ENCODE assay signal across 8 cellular contexts in the genomic region with DNA sequence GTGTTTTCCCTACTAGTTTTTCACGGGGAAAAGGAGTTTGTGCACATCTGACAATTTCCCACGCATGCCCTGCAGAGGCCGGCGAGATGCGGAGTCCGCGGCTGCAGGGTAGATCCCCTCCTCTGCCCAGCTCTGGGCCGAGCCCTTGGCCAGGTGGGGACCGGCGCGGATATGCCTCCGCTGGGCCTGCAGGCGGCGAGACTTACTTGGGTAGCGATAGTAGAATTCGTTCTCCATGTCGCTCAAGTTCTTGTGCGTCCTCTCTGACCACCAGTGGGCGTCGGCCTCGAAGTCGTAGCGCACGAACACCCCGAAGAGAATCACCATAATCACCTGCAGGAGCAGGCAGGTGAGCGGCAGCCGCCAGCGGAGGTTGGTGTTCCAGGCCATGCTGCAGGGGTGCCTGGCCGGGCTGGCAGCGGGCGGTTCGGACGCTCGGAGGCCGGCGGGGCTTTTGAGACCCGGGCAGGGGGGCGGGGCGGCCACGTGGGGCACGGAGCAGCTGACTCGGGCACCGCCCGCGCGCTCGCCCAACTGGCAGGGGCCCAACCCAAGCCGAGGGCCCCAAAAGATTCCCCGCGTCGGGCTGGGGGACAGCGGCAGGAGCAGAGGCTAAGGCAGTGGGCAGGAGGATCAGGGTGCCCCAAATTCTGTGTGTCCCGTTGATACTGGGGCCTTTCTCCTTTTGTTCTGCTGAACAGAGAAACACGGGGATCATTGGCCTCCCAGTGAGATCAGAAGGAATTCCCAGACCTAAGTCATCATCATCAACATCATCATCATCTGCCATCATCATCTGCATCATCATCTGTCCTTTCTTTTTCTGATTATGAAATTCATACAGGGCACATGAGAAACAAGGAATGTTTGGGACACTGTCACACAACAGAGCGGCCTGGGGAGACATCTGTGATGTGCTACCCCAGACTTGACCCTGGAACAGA. TPM values are rescaled to one million over a fixed set of nuclear protein-coding genes. Genes with fewer than 3 reads are reported as not detected.
DNase-seq lines count a peak whose midpoint lies in the region; ATAC-seq and TF ChIP-seq lines count a peak whose summit lies in the region.

A gene (minus strand): TSS at position 429 of the 944 bp plus-strand sequence. CDS start 39 bp downstream, at position 390.

- peaks cover 51% of the 10 kb centered on the region for H3K27me3 Mint-ChIP-seq in activated CD8-positive, alpha-beta T cell treated with anti-CD3 and anti-CD28 coated beads for 36 hours
- peaks cover 34% of the 10 kb centered on the region for H3K27me3 Mint-ChIP-seq in osteocyte (ENCODE audit: unreplicated experiment)

- in situ Hi-C loops in GM13977 (cut with MboI; ENCODE audit: low pct_unique_long_range_greater_than_20kb, low sequenced_read_pairs, unreplicated experiment), result no loop called here

- peak; percentile 19 for TF ChIP-seq CTCF in AG09319 (IDR thresholded peaks at IDR 0.05; ENCODE audit: low read depth, low read length)
- peak; percentile 40 for TF ChIP-seq CTCF in GM13977 (IDR thresholded peaks at IDR 0.05; ENCODE audit: extremely low read depth, insufficient read depth, missing control alignments)
- TF ChIP-seq CTCF in activated CD8-positive, alpha-beta T cell treated with anti-CD3 and anti-CD28 coated beads for 36 hours (IDR thresholded peaks at IDR 0.05), result peak; percentile 38
- TF ChIP-seq CTCF in osteocyte (IDR thresholded peaks at IDR 0.05), result peak; percentile 49

- no peaks in the 10 kb centered on the region for H3K9me3 Mint-ChIP-seq in activated CD8-positive, alpha-beta T cell treated with anti-CD3 and anti-CD28 coated beads for 36 hours
- no peaks in the 10 kb centered on the region for H3K9me3 Mint-ChIP-seq in osteocyte (ENCODE audit: unreplicated experiment)

- DNase-seq in AG09319 (ENCODE audit: extremely low read depth, low read depth), result no peak
- DNase-seq in GM13977 (ENCODE audit: low spot score), result peak; percentile 58
- DNase-seq in activated CD8-positive, alpha-beta T cell treated with anti-CD3 and anti-CD28 coated beads for 36 hours, result peak; percentile 39
- DNase-seq in head of caudate nucleus, result peak in 25 of 42 donors; percentile 13 to 60 (median 40)
- DNase-seq in osteocyte (ENCODE audit: extremely low spot score, unreplicated experiment), result no peak
- no peak for DNase-seq in NCI-H2029 (lab: John Stamatoyannopoulos, UW)
- no peak for DNase-seq in AG08396 (ENCODE audit: low spot score)

- peaks cover 8% of the 10 kb centered on the region for H3K4me1 Mint-ChIP-seq in activated CD8-positive, alpha-beta T cell treated with anti-CD3 and anti-CD28 coated beads for 36 hours (ENCODE audit: low read depth)
- peaks cover 5% of the 10 kb centered on the region for H3K4me1 Mint-ChIP-seq in osteocyte (ENCODE audit: unreplicated experiment)

- intact Hi-C loops in activated CD8-positive, alpha-beta T cell treated with anti-CD3 and anti-CD28 coated beads for 36 hours (cut with micrococcal nuclease), result no loop called here
- intact Hi-C loops in head of caudate nucleus (cut with DNase I), result no loop called here

- ATAC-seq in activated CD8-positive, alpha-beta T cell treated with anti-CD3 and anti-CD28 coated beads for 36 hours, result peak; percentile 62
- no peak for ATAC-seq in HG03565 (IDR thresholded peaks at IDR 0.05; ENCODE audit: unreplicated experiment)

- CTCF ChIA-PET in activated CD8-positive, alpha-beta T cell treated with anti-CD3 and anti-CD28 coated beads for 36 hours (lab: Charles Lee), result interaction anchor here (1.2 to 1.5 kb wide), 2 partner anchors 13 to 58 kb away, joined by 3 to 4 read pairs; no protein-coding TSS in a partner anchor

- H3K4me3 Mint-ChIP-seq in activated CD8-positive, alpha-beta T cell treated with anti-CD3 and anti-CD28 coated beads for 36 hours, result no peak within 1 kb of the TSS
- peak within 1 kb of the TSS; percentile 48 for H3K4me3 Mint-ChIP-seq in osteocyte (ENCODE audit: unreplicated experiment)

- POLR2A ChIA-PET in activated CD8-positive, alpha-beta T cell treated with anti-CD3 and anti-CD28 coated beads for 36 hours (lab: Charles Lee), result no interaction called here

- no peaks in the 10 kb centered on the region for H3K36me3 Mint-ChIP-seq in activated CD8-positive, alpha-beta T cell treated with anti-CD3 and anti-CD28 coated beads for 36 hours (ENCODE audit: low read depth)
- no peaks in the 10 kb centered on the region for H3K36me3 Mint-ChIP-seq in osteocyte (ENCODE audit: unreplicated experiment)

- H3K27ac Mint-ChIP-seq in activated CD8-positive, alpha-beta T cell treated with anti-CD3 and anti-CD28 coated beads for 36 hours, result no peak within 1 kb of the TSS
- no peak within 1 kb of the TSS for H3K27ac Mint-ChIP-seq in osteocyte (ENCODE audit: unreplicated experiment)

RNA-seq across cellular contexts. Expression of the gene that starts here (rescaled TPM):
- not detected for total RNA-seq in activated CD8-positive, alpha-beta T cell treated with anti-CD3 and anti-CD28 coated beads for 36 hours
- total RNA-seq in osteocyte, result not detected in 2 replicates

Comparison
In these comparisons a context has a peak if more than half of its experiments do, and no peak if none do; other contexts are left out.
1. Peak in DNase-seq and ATAC-seq in activated CD8-positive, alpha-beta T cell treated with anti-CD3 and anti-CD28 coated beads for 36 hours; RNA of the gene not detected or under 1 TPM.
2. DNase-seq: peak in GM13977 (single experiment) and head of caudate nucleus (25 of 42); none in AG09319 (single experiment), osteocyte (single experiment), NCI-H2029 (single experiment) and AG08396 (single experiment).
3. Peak in every context shown above with its lines, with median percentiles within 50 percentile points of each other: CTCF ChIP-seq.